In the genomic region with DNA sequence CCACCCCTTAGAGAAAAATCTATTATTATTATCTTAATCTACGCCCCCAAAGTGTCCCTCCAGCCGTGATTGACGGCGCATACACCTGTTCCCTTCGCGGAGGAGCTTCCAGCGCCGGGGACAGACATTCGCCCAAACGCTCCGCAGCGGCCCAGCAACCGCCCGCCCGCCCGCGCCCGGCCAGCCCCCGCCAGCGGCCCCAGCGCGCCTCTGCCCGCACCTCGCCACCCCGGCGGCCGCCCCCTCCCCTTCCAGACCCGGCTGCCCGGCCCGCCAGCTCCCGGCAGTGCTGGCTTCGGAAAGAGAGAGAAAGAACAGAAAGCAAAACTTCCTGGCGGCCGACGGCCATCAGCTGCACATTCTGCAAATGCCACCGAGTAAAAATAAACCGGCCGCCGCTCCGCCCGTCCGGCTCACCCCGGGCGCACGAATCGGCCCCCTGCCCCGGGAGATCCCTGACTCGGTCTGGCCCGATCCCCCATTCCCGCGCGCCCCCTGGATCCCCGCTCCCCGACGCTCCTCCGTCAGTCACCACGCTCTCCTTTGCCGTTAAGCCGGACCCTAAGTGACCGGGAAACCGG, we compare ENCODE assay signal across 8 cellular contexts. TPM values are rescaled to one million over a fixed set of nuclear protein-coding genes. Genes with fewer than 3 reads are reported as not detected.
DNase-seq lines count a peak whose midpoint lies in the region; ATAC-seq lines count a peak whose summit lies in the region.

No MANE protein-coding gene starts in this region.

- H3K36me3 ChIP-seq in thymus (ENCODE audit: control insufficient read depth, insufficient read depth), result no peaks in the 10 kb centered on the region

- H3K4me1 Mint-ChIP-seq in activated naive CD4-positive, alpha-beta T cell treated with anti-CD3 and anti-CD28 coated beads, Interleukin-2, amount 50 U/mL, for 24 hours, result peaks cover 16% of the 10 kb centered on the region
- H3K4me1 Mint-ChIP-seq in activated naive CD8-positive, alpha-beta T cell treated with anti-CD3 and anti-CD28 coated beads, Interleukin-2, amount 50 U/mL, for 24 hours, result peaks cover 11% of the 10 kb centered on the region

- under 1% methylated on average over 61 of the region's 61 CpGs for WGBS in thymus

- no peak overlapping the region for H3K27ac ChIP-seq in thymus (ENCODE audit: low read depth)

- peak overlapping the region; percentile 69 for H3K4me3 Mint-ChIP-seq in activated naive CD4-positive, alpha-beta T cell treated with anti-CD3 and anti-CD28 coated beads, Interleukin-2, amount 50 U/mL, for 24 hours
- peak overlapping the region; percentile 65 for H3K4me3 Mint-ChIP-seq in activated naive CD8-positive, alpha-beta T cell treated with anti-CD3 and anti-CD28 coated beads, Interleukin-2, amount 50 U/mL, for 24 hours

- no peak for ATAC-seq in activated naive CD4-positive, alpha-beta T cell treated with anti-CD3 and anti-CD28 coated beads, Interleukin-2, amount 50 U/mL, for 72 hours
- ATAC-seq in activated naive CD8-positive, alpha-beta T cell treated with anti-CD3 and anti-CD28 coated beads, Interleukin-2, amount 50 U/mL, for 24 hours, result no peak
- ATAC-seq in left colon, result peak; percentile 5

- no peaks in the 10 kb centered on the region for H3K9me3 Mint-ChIP-seq in activated naive CD4-positive, alpha-beta T cell treated with anti-CD3 and anti-CD28 coated beads, Interleukin-2, amount 50 U/mL, for 24 hours
- H3K9me3 Mint-ChIP-seq in activated naive CD4-positive, alpha-beta T cell treated with anti-CD3 and anti-CD28 coated beads, Interleukin-2, amount 50 U/mL, for 72 hours, result no peaks in the 10 kb centered on the region
- no peaks in the 10 kb centered on the region for H3K9me3 Mint-ChIP-seq in activated naive CD8-positive, alpha-beta T cell treated with anti-CD3 and anti-CD28 coated beads, Interleukin-2, amount 50 U/mL, for 24 hours

- H3K27me3 ChIP-seq in thymus (ENCODE audit: control insufficient read depth, insufficient read depth), result peaks cover 72% of the 10 kb centered on the region

- H3K4me1 ChIP-seq in thymus (ENCODE audit: control insufficient read depth, insufficient read depth, low read length), result no peaks in the 10 kb centered on the region

- intact Hi-C loops in left colon (cut with DNase I, micrococcal nuclease), result loop anchor here in 1 of 2 donors (10.0 kb wide), 1 partner anchor 100 kb away; no protein-coding TSS in a partner anchor

- H3K4me3 ChIP-seq in thymus (ENCODE audit: low read length), result peak overlapping the region; percentile 40

- peaks cover 27% of the 10 kb centered on the region for H3K27me3 Mint-ChIP-seq in activated naive CD4-positive, alpha-beta T cell treated with anti-CD3 and anti-CD28 coated beads, Interleukin-2, amount 50 U/mL, for 24 hours
- peaks cover 56% of the 10 kb centered on the region for H3K27me3 Mint-ChIP-seq in activated naive CD8-positive, alpha-beta T cell treated with anti-CD3 and anti-CD28 coated beads, Interleukin-2, amount 50 U/mL, for 24 hours

- no peaks in the 10 kb centered on the region for H3K36me3 Mint-ChIP-seq in activated naive CD4-positive, alpha-beta T cell treated with anti-CD3 and anti-CD28 coated beads, Interleukin-2, amount 50 U/mL, for 24 hours
- no peaks in the 10 kb centered on the region for H3K36me3 Mint-ChIP-seq in activated naive CD4-positive, alpha-beta T cell treated with anti-CD3 and anti-CD28 coated beads, Interleukin-2, amount 50 U/mL, for 72 hours
- H3K36me3 Mint-ChIP-seq in activated naive CD8-positive, alpha-beta T cell treated with anti-CD3 and anti-CD28 coated beads, Interleukin-2, amount 50 U/mL, for 24 hours (ENCODE audit: low read depth), result no peaks in the 10 kb centered on the region

- no peaks in the 10 kb centered on the region for H3K9me3 ChIP-seq in thymus (ENCODE audit: control insufficient read depth)

- DNase-seq in activated naive CD4-positive, alpha-beta T cell treated with anti-CD3 and anti-CD28 coated beads, Interleukin-2, amount 50 U/mL, for 72 hours (ENCODE audit: low spot score in 2 of 2), result no peak
- no peak for DNase-seq in activated naive CD8-positive, alpha-beta T cell treated with anti-CD3 and anti-CD28 coated beads, Interleukin-2, amount 50 U/mL, for 24 hours
- DNase-seq in left colon (no peak), amniotic stem cell (lab: John Stamatoyannopoulos, UW) (no peak), dedifferentiated amniotic fluid mesenchymal stem cell (ENCODE audit: extremely low spot score) (no peak)
- no peak for DNase-seq in effector CD8-positive, alpha-beta T cell (lab: John Stamatoyannopoulos, UW)

- no peak overlapping the region for H3K27ac Mint-ChIP-seq in activated naive CD4-positive, alpha-beta T cell treated with anti-CD3 and anti-CD28 coated beads, Interleukin-2, amount 50 U/mL, for 24 hours
- no peak overlapping the region for H3K27ac Mint-ChIP-seq in activated naive CD4-positive, alpha-beta T cell treated with anti-CD3 and anti-CD28 coated beads, Interleukin-2, amount 50 U/mL, for 72 hours
- no peak overlapping the region for H3K27ac Mint-ChIP-seq in activated naive CD8-positive, alpha-beta T cell treated with anti-CD3 and anti-CD28 coated beads, Interleukin-2, amount 50 U/mL, for 24 hours

RNA-seq across cellular contexts. Expression of gene CASZ1, which starts 1.6 kb away (rescaled TPM):
- total RNA-seq in activated naive CD4-positive, alpha-beta T cell treated with anti-CD3 and anti-CD28 coated beads, Interleukin-2, amount 50 U/mL, for 72 hours, result 1 to 10 TPM; 1.6 to 1.8 TPM
- total RNA-seq in left colon, result 10 to 100 TPM; 61.3 to 63.8 TPM
- polyA plus RNA-seq in thymus, result 3.9 TPM

Comparison
In these comparisons a context has a peak if more than half of its experiments do, and no peak if none do; other contexts are left out.
1. RNA of gene CASZ1, which starts 1.6 kb away (total RNA-seq): 61.3 to 63.8 TPM in left colon; 1.6 to 1.8 TPM in activated naive CD4-positive, alpha-beta T cell treated with anti-CD3 and anti-CD28 coated beads, Interleukin-2, amount 50 U/mL, for 72 hours; every median in the first group is over 10 times any median in the second.